ENCODE assay signal across 8 cellular contexts in the genomic region with DNA sequence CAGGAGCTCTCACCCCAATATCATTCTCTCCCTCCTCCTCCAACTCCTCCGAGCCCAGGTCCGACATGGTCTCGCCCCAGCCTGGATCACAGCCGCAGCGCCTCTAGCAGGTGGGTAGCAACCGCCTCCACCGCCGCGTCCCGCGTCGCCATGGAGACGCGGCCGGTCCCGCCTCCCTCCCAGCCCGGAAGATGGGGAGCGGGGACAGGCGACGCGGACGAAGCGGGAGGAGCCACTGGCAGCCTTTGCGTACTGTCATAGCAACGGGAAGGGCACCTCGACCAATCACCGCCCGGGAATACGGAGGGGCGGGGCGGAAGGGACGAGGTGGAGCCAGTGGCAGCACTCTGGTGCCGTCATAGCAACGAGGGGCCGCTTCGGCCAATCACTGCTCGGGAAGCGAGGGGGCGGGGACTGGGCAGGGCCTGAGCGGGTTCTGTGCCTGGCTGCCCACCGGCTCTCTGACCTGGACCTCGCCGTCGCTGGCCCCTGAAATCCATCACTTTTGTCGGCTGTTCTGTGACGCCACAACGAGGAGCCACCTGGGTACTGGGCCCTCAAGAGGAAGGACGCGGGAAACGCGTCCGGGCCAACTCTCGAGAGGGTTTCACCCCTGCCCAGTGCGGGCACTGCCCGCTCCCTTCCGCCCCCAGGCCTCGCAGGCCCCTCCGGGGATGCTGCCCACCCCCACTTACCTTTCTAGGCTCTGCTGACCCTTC. TPM values are rescaled to one million over a fixed set of nuclear protein-coding genes. Genes with fewer than 3 reads are reported as not detected.
A peak's percentile ranks its signal among the peaks of the same experiment; 100 is the strongest.
DNase-seq lines count a peak whose midpoint lies in the region; ATAC-seq and TF ChIP-seq lines count a peak whose summit lies in the region.

TSS of gene RSPH1 (minus strand) at position 105 of the 719 bp plus-strand sequence. CDS start at position 67, 38 bp downstream.

- WGBS in heart left ventricle, 4 donors, result 0% methylated on average over 3 to 58 of the region's 58 CpGs
- no CpG with 5 or more reads among the region's 58 CpGs for WGBS in trophoblast cell (ENCODE audit: extremely low coverage, insufficient coverage, insufficient read length)
- 1% methylated on average over 53 of the region's 58 CpGs; no CpG with 5 or more reads in 1 of the 2 donors for WGBS in transverse colon (ENCODE audit: low coverage in 1 of 2), 2 donors

- no peak within 1 kb of the TSS for H2BK120ac ChIP-seq in trophoblast cell (ENCODE audit: insufficient read depth, low read length, poor library complexity)

- H2AFZ ChIP-seq in trophoblast cell (ENCODE audit: insufficient read depth, low read length, poor library complexity), result peak within 1 kb of the TSS; percentile 85

- peak within 1 kb of the TSS in 11 of 12 donors; percentile 27 to 83 (median 61) for H3K27ac ChIP-seq in heart left ventricle
- no peak within 1 kb of the TSS for H3K27ac ChIP-seq in trophoblast cell (ENCODE audit: low read depth, low read length)
- peak within 1 kb of the TSS; percentile 83 to 92 (median 88) for H3K27ac ChIP-seq in transverse colon

- H4K12ac ChIP-seq in trophoblast cell (ENCODE audit: low read depth, low read length), result peak within 1 kb of the TSS; percentile 6

- no peak within 1 kb of the TSS for H2BK12ac ChIP-seq in trophoblast cell (ENCODE audit: low read length)

- TF ChIP-seq POLR2A in heart left ventricle (IDR thresholded peaks at IDR 0.05), result peak; percentile 31 to 61
- peak; percentile 76 for TF ChIP-seq POLR2A in transverse colon (IDR thresholded peaks at IDR 0.05)

- H3K4me2 ChIP-seq in trophoblast cell (ENCODE audit: low read length), result peak within 1 kb of the TSS; percentile 100

- H3K9me3 ChIP-seq in heart left ventricle (no peaks in the 10 kb centered on the region), trophoblast cell (ENCODE audit: insufficient read depth, low read depth, low read length) (no peaks in the 10 kb centered on the region), transverse colon (no peaks in the 10 kb centered on the region)

- TF ChIP-seq CTCF in GM13976 (IDR thresholded peaks at IDR 0.05; ENCODE audit: borderline replicate concordance, control extremely low read depth, extremely low read depth, insufficient read depth, missing control alignments) (no peak), heart left ventricle (IDR thresholded peaks at IDR 0.05) (no peak), transverse colon (IDR thresholded peaks at IDR 0.05) (no peak)

- H3K4me1 ChIP-seq in heart left ventricle (peaks cover 0 to 15% (median 7%) of the 10 kb centered on the region in 12 donors), trophoblast cell (ENCODE audit: control insufficient read depth in 1 of 2, insufficient read depth in 2 of 2, low read length in 2 of 2) (peaks cover 4 to 11% of the 10 kb centered on the region in 2 experiments), transverse colon (peaks cover 7 to 39% (median 18%) of the 10 kb centered on the region in 4 donors)

- H3K4me3 ChIP-seq in heart left ventricle (peak within 1 kb of the TSS; percentile 28 to 81 (median 65)), trophoblast cell (ENCODE audit: low read depth, low read length) (peak within 1 kb of the TSS; percentile 76), transverse colon (peak within 1 kb of the TSS; percentile 43 to 80 (median 50))

- in situ Hi-C loops in GM13976 (cut with MboI; ENCODE audit: low sequenced_read_pairs, unreplicated experiment) (no loop called here), transverse colon (cut with MboI; ENCODE audit: low pct_ligation_motif_present in 1 of 4, low pct_unique_long_range_greater_than_20kb in 1 of 4, low sequenced_read_pairs in 3 of 4) (no loop called here)

- peak within 1 kb of the TSS; percentile 15 for H3K9ac ChIP-seq in trophoblast cell (ENCODE audit: low read length)

- H2BK5ac ChIP-seq in trophoblast cell (ENCODE audit: low read depth, low read length, poor library complexity), result no peak within 1 kb of the TSS

- H3K79me1 ChIP-seq in trophoblast cell (ENCODE audit: low read length), result no peaks in the 10 kb centered on the region

- DNase-seq in GM13976 (ENCODE audit: low spot score), result peak; percentile 99
- peak; percentile 95 for DNase-seq in NCI-H1436 treated with DMSO at 0.1 percent for 48 hours (lab: John Stamatoyannopoulos, UW)
- DNase-seq in T follicular helper cell (ENCODE audit: low read depth), result peak; percentile 99
- DNase-seq in amniotic epithelial cell (ENCODE audit: low read depth), result peak; percentile 97
- DNase-seq in heart left ventricle, result peak; percentile 100
- peak; percentile 99 to 100 for DNase-seq in trophoblast cell
- peak; percentile 100 for DNase-seq in transverse colon

- H3K79me2 ChIP-seq in trophoblast cell (ENCODE audit: control insufficient read depth, insufficient read depth, low read length, poor library complexity), result no peaks in the 10 kb centered on the region

- H3K18ac ChIP-seq in trophoblast cell (ENCODE audit: low read length), result no peak within 1 kb of the TSS

- H3K27me3 ChIP-seq in heart left ventricle (no peaks in the 10 kb centered on the region), trophoblast cell (ENCODE audit: insufficient read depth, low read length) (no peaks in the 10 kb centered on the region), transverse colon (no peaks in the 10 kb centered on the region)

- no peaks in the 10 kb centered on the region for H3K36me3 ChIP-seq in heart left ventricle
- no peaks in the 10 kb centered on the region for H3K36me3 ChIP-seq in trophoblast cell (ENCODE audit: control insufficient read depth in 1 of 2, insufficient read depth in 2 of 2, low read length in 2 of 2)
- H3K36me3 ChIP-seq in transverse colon, result no peaks in the 10 kb centered on the region

- no peak within 1 kb of the TSS for H2AK5ac ChIP-seq in trophoblast cell (ENCODE audit: low read length)

- peak; percentile 97 for ATAC-seq in HG02852 (IDR thresholded peaks at IDR 0.05; ENCODE audit: unreplicated experiment)
- peak; percentile 99 to 100 (median 100) for ATAC-seq in heart left ventricle

- intact Hi-C loops in heart left ventricle (cut with DNase I) (no loop called here), transverse colon (cut with DNase I; ENCODE audit: low total_unique reads) (no loop called here)

- no peak within 1 kb of the TSS for H3K23ac ChIP-seq in trophoblast cell (ENCODE audit: low read length)

- peak within 1 kb of the TSS; percentile 18 for H4K8ac ChIP-seq in trophoblast cell (ENCODE audit: low read depth, low read length)

- H3K4ac ChIP-seq in trophoblast cell (ENCODE audit: low read depth, low read length), result no peak within 1 kb of the TSS

- H4K91ac ChIP-seq in trophoblast cell (ENCODE audit: low read depth, low read length), result no peak within 1 kb of the TSS

- TF ChIP-seq EP300 in transverse colon (IDR thresholded peaks at IDR 0.05; ENCODE audit: low read depth), result no peak

- no peak within 1 kb of the TSS for H3K14ac ChIP-seq in trophoblast cell (ENCODE audit: low read length)

RNA-seq across cellular contexts. Expression of gene RSPH1, which starts in this region (rescaled TPM):
- total RNA-seq in heart left ventricle (under 1 TPM in 1 of 9 donors, not detected in 8; 0.18 TPM), transverse colon (1 to 10 TPM in 3 of 4 donors, under 1 TPM in 1; 0.80 to 10.0 (median 8.0) TPM)
- polyA plus RNA-seq in heart left ventricle, result under 1 TPM in 1 of 2 donors, not detected in 1; 0.11 TPM
- polyA plus RNA-seq in trophoblast cell (2013), result 0.12 and 0.17 TPM in 2 replicates

Comparison
In these comparisons a context has a peak if more than half of its experiments do, and no peak if none do; other contexts are left out.
1. Peak in DNase-seq, ATAC-seq, H3K4me3 ChIP-seq and H3K27ac ChIP-seq in heart left ventricle; RNA of the gene not detected or under 1 TPM.